1 cellular context compared by ENCODE assay signal in the genomic region with DNA sequence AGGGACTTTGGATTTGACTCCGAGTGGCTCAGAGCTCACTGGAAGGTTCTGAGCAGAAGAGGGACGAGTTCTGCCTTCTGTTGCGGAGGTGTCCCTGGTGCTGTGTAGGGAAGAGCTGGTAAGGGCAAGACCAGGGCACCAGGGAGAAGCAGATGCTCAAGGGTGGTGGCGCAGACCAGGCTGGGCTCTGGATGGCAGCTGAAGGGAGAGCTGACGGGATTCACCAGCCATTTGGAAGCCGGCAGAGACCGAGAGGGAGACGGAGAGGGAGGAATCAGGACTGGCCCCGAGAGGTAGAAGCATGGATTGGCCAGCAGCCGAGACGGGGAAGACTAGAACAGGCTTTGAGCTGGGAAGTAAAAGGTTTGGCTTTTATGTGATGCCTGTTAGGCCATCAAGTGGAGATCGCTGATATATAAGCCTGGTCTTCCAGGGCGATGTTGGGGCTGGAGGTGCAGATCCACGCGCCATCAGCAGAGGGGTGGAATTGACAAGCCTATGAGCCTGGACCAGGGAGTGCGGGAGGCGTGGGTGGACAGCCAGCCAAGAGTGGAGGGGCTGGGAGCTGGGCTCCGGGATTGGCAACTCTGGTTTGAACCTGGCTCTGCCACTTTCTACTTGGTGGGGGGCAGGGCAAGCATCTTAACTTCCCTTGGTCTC.
TF ChIP-seq lines count a peak whose summit lies in the region.

No MANE protein-coding gene starts in this region.

TF ChIP-seq in GM23338, 12 proteins besides CTCF, POLR2A, EP300 and RAD21:
- TF ChIP-seq JUNB (IDR thresholded peaks at IDR 0.05; ENCODE audit: unreplicated experiment) (no peak), ZNF331 (CRISPR knock-in tag; IDR thresholded peaks at IDR 0.05; ENCODE audit: low read depth) (no peak), ETS1 (IDR thresholded peaks at IDR 0.05) (no peak), ZNF114 (CRISPR knock-in tag; IDR thresholded peaks at IDR 0.05) (no peak), EZH2phosphoT487 (IDR thresholded peaks at IDR 0.05; ENCODE audit: unreplicated experiment) (no peak), CREB1 (CRISPR knock-in tag; IDR thresholded peaks at IDR 0.05; ENCODE audit: low read depth) (no peak), EZH2 (IDR thresholded peaks at IDR 0.05; ENCODE audit: low read depth, unreplicated experiment) (no peak), NANOG (IDR thresholded peaks at IDR 0.05; ENCODE audit: borderline replicate concordance) (no peak), REST (IDR thresholded peaks at IDR 0.05; ENCODE audit: unreplicated experiment) (no peak), POLR2AphosphoS5 (IDR thresholded peaks at IDR 0.05; ENCODE audit: low read depth) (no peak), ZNF462 (CRISPR knock-in tag; IDR thresholded peaks at IDR 0.05) (no peak), STAT1 (IDR thresholded peaks at IDR 0.05; ENCODE audit: unreplicated experiment) (no peak)
TF ChIP-seq in GM23338: peak in this region for 0.
